In the genomic region with DNA sequence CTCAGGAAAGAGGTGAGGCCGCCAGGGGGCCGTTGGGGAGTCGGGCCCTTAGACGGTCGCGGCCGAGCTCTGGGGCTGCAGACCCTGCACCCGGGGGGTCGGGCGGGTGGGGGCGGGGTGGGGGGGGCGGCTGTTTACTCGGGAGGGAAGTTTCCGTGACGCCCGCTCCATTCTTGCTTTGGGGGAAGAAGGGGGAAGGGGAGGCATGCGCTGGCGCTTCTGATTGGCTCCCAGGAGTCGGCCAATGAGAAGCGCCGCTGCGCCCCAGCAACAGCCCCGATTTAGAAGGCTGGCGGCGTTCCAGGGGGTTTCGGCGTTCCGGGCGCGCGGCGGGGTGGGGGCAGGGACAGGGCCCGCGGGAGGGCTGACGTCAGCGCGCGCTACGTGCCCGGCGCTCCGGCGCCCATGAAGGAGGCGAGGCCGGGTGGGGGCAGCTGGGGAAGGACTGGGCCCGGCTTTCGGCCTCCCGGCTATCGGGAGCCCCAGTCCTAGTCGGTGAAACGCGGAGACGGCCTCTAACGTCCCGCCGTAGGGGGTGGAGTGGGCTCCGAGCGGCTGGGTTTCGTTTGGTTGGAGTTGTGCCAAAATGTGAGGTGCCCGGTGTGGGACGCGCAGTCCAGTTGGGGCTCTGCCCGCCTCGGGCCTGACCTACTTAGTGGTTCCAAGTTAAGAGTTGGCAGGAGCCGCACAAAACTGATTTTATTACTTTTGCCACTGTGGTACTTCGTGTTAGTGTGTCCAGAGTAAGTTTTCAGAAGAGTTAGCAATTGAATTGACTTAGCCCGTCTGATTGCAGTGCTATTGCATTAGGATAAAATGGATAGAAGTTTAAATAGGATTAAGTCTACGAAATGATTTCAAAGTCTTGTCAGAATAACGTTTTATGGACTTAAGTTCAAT, we compare ENCODE assay signal across 8 cellular contexts. TPM values are rescaled to one million over a fixed set of nuclear protein-coding genes. Genes with fewer than 3 reads are reported as not detected.
DNase-seq lines count a peak whose midpoint lies in the region; ATAC-seq and TF ChIP-seq lines count a peak whose summit lies in the region.

No MANE protein-coding gene starts in this region.

- H3K4me3 ChIP-seq in ovary, result peak overlapping the region; percentile 64
- peak overlapping the region; percentile 98 to 100 (median 100) for H3K4me3 ChIP-seq in thyroid gland (replicated peaks in 1 of 3)

- H3K36me3 ChIP-seq in ovary (no peaks in the 10 kb centered on the region), thyroid gland (peaks cover 19% of the 10 kb centered on the region in 2 donors)

- 0 to 1% (median 0%) methylated on average over 30 to 69 of the region's 69 CpGs for WGBS in ovary, 3 donors
- 0% methylated on average over 8 to 29 of the region's 69 CpGs for WGBS in thyroid gland, 2 donors

- peak overlapping the region; percentile 89 for H3K4me3 Mint-ChIP-seq in activated naive CD8-positive, alpha-beta T cell treated with anti-CD3 and anti-CD28 coated beads for 36 hours

- intact Hi-C loops in head of caudate nucleus (cut with DNase I), result loop anchor here (5.0 to 10.0 kb wide), 2 partner anchors 119 to 1927 kb away; a partner anchor contains a TSS
- intact Hi-C loops in ovary (cut with DNase I), result loop anchor here in 2 of 4 donors (2.0 to 10.0 kb wide), 3 partner anchors 47 to 97 kb away; a partner anchor contains a TSS
- intact Hi-C loops in thyroid gland (cut with DNase I), result no loop called here

- DNase-seq in GM10248 (ENCODE audit: extremely low spot score) (peak; percentile 94), NCI-H1092 treated with DMSO at 0.1 percent for 48 hours (lab: John Stamatoyannopoulos, UW) (peak; percentile 91), head of caudate nucleus (peak; percentile 95 to 99 (median 98)), ovary (peak; percentile 99 to 100 (median 100)), thyroid gland (peak; percentile 100)
- peak; percentile 98 for DNase-seq in activated naive CD8-positive, alpha-beta T cell treated with anti-CD3 and anti-CD28 coated beads for 36 hours

- ATAC-seq in HG02588 (IDR thresholded peaks at IDR 0.05; ENCODE audit: unreplicated experiment) (peak; percentile 65), SK-N-SH treated with all-trans-retinoic acid at 6 μM for 48 hours (peak; percentile 64)

- peaks cover 34% of the 10 kb centered on the region for H3K36me3 Mint-ChIP-seq in activated naive CD8-positive, alpha-beta T cell treated with anti-CD3 and anti-CD28 coated beads for 36 hours

- TF ChIP-seq EP300 in ovary (IDR thresholded peaks at IDR 0.05), result peak; percentile 83

- CTCF ChIA-PET in GM10248 (lab: Yijun Ruan, JAX), result interaction anchor here (1.0 kb wide), 1 partner anchor 9 kb away, joined by 4 read pairs; no protein-coding TSS in a partner anchor

- H3K9me3 ChIP-seq in ovary (no peaks in the 10 kb centered on the region), thyroid gland (no peaks in the 10 kb centered on the region)

- TF ChIP-seq CTCF in GM10248 (IDR thresholded peaks at IDR 0.05; ENCODE audit: control extremely low read depth, extremely low read depth, low read depth, missing control alignments) (no peak), ovary (IDR thresholded peaks at IDR 0.05) (peak in 1 of 3 donors; percentile 12), thyroid gland (IDR thresholded peaks at IDR 0.05) (no peak)

- H3K9me3 Mint-ChIP-seq in activated naive CD8-positive, alpha-beta T cell treated with anti-CD3 and anti-CD28 coated beads for 36 hours, result no peaks in the 10 kb centered on the region

- H3K27me3 Mint-ChIP-seq in activated naive CD8-positive, alpha-beta T cell treated with anti-CD3 and anti-CD28 coated beads for 36 hours, result no peaks in the 10 kb centered on the region

- peaks cover 26% of the 10 kb centered on the region for H3K4me1 Mint-ChIP-seq in activated naive CD8-positive, alpha-beta T cell treated with anti-CD3 and anti-CD28 coated beads for 36 hours

- H3K27ac Mint-ChIP-seq in activated naive CD8-positive, alpha-beta T cell treated with anti-CD3 and anti-CD28 coated beads for 36 hours, result peak overlapping the region; percentile 91

- POLR2A ChIA-PET in GM10248 (lab: Yijun Ruan, JAX), result interaction anchor here (0.6 to 1.8 kb wide), 7 partner anchors 11 to 718 kb away, joined by 3 to 17 read pairs (median 5); a partner anchor contains a TSS

- peak; percentile 75 for TF ChIP-seq POLR2A in ovary (IDR thresholded peaks at IDR 0.05)
- peak; percentile 17 to 95 for TF ChIP-seq POLR2A in thyroid gland (IDR thresholded peaks at IDR 0.05)

- no peaks in the 10 kb centered on the region for H3K27me3 ChIP-seq in ovary
- H3K27me3 ChIP-seq in thyroid gland, result no peaks in the 10 kb centered on the region

- H3K4me1 ChIP-seq in ovary (ENCODE audit: insufficient read depth) (peaks cover 3% of the 10 kb centered on the region), thyroid gland (peaks cover 29 to 32% of the 10 kb centered on the region in 2 donors)

- H3K27ac ChIP-seq in ovary, result peak overlapping the region; percentile 100
- H3K27ac ChIP-seq in thyroid gland, result peak overlapping the region; percentile 100

TF ChIP-seq in SK-N-SH treated with all-trans-retinoic acid at 6 μM for 48 hours, 23 proteins besides CTCF, POLR2A, EP300 and RAD21 (continues in another document):
- TF ChIP-seq PPARA (CRISPR knock-in tag; IDR thresholded peaks at IDR 0.05; ENCODE audit: borderline replicate concordance), result no peak
- TF ChIP-seq, protein P1, sequence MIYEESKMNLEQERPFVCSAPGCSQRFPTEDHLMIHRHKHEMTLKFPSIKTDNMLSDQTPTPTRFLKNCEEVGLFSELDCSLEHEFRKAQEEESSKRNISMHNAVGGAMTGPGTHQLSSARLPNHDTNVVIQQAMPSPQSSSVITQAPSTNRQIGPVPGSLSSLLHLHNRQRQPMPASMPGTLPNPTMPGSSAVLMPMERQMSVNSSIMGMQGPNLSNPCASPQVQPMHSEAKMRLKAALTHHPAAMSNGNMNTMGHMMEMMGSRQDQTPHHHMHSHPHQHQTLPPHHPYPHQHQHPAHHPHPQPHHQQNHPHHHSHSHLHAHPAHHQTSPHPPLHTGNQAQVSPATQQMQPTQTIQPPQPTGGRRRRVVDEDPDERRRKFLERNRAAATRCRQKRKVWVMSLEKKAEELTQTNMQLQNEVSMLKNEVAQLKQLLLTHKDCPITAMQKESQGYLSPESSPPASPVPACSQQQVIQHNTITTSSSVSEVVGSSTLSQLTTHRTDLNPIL (CRISPR knock-in tag; IDR thresholded peaks at IDR 0.05; ENCODE audit: low read depth), result no peak; the same call in 1 of the 2 replicates
- TF ChIP-seq, protein P2, sequence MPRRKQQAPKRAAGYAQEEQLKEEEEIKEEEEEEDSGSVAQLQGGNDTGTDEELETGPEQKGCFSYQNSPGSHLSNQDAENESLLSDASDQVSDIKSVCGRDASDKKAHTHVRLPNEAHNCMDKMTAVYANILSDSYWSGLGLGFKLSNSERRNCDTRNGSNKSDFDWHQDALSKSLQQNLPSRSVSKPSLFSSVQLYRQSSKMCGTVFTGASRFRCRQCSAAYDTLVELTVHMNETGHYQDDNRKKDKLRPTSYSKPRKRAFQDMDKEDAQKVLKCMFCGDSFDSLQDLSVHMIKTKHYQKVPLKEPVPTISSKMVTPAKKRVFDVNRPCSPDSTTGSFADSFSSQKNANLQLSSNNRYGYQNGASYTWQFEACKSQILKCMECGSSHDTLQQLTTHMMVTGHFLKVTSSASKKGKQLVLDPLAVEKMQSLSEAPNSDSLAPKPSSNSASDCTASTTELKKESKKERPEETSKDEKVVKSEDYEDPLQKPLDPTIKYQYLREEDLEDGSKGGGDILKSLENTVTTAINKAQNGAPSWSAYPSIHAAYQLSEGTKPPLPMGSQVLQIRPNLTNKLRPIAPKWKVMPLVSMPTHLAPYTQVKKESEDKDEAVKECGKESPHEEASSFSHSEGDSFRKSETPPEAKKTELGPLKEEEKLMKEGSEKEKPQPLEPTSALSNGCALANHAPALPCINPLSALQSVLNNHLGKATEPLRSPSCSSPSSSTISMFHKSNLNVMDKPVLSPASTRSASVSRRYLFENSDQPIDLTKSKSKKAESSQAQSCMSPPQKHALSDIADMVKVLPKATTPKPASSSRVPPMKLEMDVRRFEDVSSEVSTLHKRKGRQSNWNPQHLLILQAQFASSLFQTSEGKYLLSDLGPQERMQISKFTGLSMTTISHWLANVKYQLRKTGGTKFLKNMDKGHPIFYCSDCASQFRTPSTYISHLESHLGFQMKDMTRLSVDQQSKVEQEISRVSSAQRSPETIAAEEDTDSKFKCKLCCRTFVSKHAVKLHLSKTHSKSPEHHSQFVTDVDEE (CRISPR knock-in tag; IDR thresholded peaks at IDR 0.05), result peak; percentile 74
- no peak for TF ChIP-seq TOX (CRISPR knock-in tag; IDR thresholded peaks at IDR 0.05; ENCODE audit: borderline replicate concordance)
- no peak for TF ChIP-seq CSDC2 (CRISPR knock-in tag; IDR thresholded peaks at IDR 0.05)
- TF ChIP-seq, protein P3, sequence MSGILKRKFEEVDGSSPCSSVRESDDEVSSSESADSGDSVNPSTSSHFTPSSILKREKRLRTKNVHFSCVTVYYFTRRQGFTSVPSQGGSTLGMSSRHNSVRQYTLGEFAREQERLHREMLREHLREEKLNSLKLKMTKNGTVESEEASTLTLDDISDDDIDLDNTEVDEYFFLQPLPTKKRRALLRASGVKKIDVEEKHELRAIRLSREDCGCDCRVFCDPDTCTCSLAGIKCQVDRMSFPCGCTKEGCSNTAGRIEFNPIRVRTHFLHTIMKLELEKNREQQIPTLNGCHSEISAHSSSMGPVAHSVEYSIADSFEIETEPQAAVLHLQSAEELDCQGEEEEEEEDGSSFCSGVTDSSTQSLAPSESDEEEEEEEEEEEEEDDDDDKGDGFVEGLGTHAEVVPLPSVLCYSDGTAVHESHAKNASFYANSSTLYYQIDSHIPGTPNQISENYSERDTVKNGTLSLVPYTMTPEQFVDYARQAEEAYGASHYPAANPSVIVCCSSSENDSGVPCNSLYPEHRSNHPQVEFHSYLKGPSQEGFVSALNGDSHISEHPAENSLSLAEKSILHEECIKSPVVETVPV (CRISPR knock-in tag; IDR thresholded peaks at IDR 0.05), result peak; percentile 46; the same call in 1 of the 2 replicates
- TF ChIP-seq OSR1 (CRISPR knock-in tag; IDR thresholded peaks at IDR 0.05), result no peak

RNA-seq across cellular contexts. Expression of a gene that starts 1.1 kb away (rescaled TPM):
- 10 to 100 TPM; 81.3 to 84.5 TPM for total RNA-seq in activated naive CD8-positive, alpha-beta T cell treated with anti-CD3 and anti-CD28 coated beads for 36 hours
- total RNA-seq in ovary, result 100 to 1,000 TPM; 311 to 507 (median 427) TPM
- polyA plus RNA-seq in ovary, result 100 to 1,000 TPM; 152 to 239 TPM
- total RNA-seq in thyroid gland, result 100 to 1,000 TPM; 189 to 307 (median 245) TPM

RNA-seq across cellular contexts. Expression of a gene that starts 36.2 kb away (rescaled TPM):
- under 1 TPM; 0.74 to 0.78 TPM for total RNA-seq in activated naive CD8-positive, alpha-beta T cell treated with anti-CD3 and anti-CD28 coated beads for 36 hours
- total RNA-seq in ovary, result 1 to 10 TPM in 6 of 7 donors, under 1 TPM in 1; 0.83 to 9.8 (median 3.2) TPM
- polyA plus RNA-seq in ovary, result 1 to 10 TPM; 1.1 to 1.9 TPM
- 1 to 10 TPM in 3 of 4 donors, under 1 TPM in 1; 0.88 to 3.3 (median 2.7) TPM for total RNA-seq in thyroid gland

Comparison
In these comparisons a context has a peak if more than half of its experiments do, and no peak if none do; other contexts are left out.
1. Peak in every context shown above with its lines: DNase-seq, ATAC-seq, H3K4me3 ChIP-seq and H3K27ac ChIP-seq.